In genomic region chr2:221200184-221200839, GRCh38 we compare ENCODE assay signal across 20 cellular contexts.
"Had no signal": no experiment of that assay in that cellular context is flagged by ENCODE, and none has a peak within 500 bp of the region (broad histone marks: within the 10 kb centered on the region; RNA-seq: fewer than 3 reads in every experiment).

No MANE protein-coding gene starts in this region.

- H3K36me3 Mint-ChIP-seq: activated naive CD4-positive, alpha-beta T cell treated with anti-CD3 and anti-CD28 coated beads, Interleukin-2, amount 10 ng/mL, durations not matched to agents 7 days and 5 days had no signal

- H3K27me3 Mint-ChIP-seq: activated CD4-positive, alpha-beta memory T cell treated with anti-CD3 and anti-CD28 coated beads, Interleukin-2, amount 10 ng/mL, durations not matched to agents 7 days and 5 days; activated CD4-positive, alpha-beta T cell treated with anti-CD3 and anti-CD28 coated beads for 36 hours; activated naive CD4-positive, alpha-beta T cell treated with anti-CD3 and anti-CD28 coated beads, Interleukin-2, amount 10 ng/mL, durations not matched to agents 7 days and 5 days; activated T-cell treated with anti-CD3 and anti-CD28 coated beads, Interleukin-2, amount 50 U/mL, for 24 hours; dendritic cell treated with granulocyte-macrophage colony-stimulating factor and Interleukin-4, amounts not matched to agents 40 ng/mL and 50 ng/mL, for 4 days; effector memory CD8-positive, alpha-beta T cell had no signal

- H3K27ac ChIP-seq: ascending aorta, breast epithelium, foreskin keratinocyte, heart left ventricle, lower lobe of right lung, ovary, sigmoid colon, spleen, stomach, testis, upper lobe of right lung, WERI-Rb-1 had no signal

- H3K9me3 ChIP-seq: ascending aorta, breast epithelium, heart left ventricle, lower lobe of right lung, ovary, sigmoid colon, spleen, stomach, testis, upper lobe of right lung had no signal

- ATAC-seq: activated CD4-positive, alpha-beta T cell treated with anti-CD3 and anti-CD28 coated beads for 36 hours; effector memory CD8-positive, alpha-beta T cell; foreskin keratinocyte; heart left ventricle; left cardiac atrium; lower lobe of right lung; upper lobe of right lung had no signal

- H3K4me1 Mint-ChIP-seq: activated CD4-positive, alpha-beta memory T cell treated with anti-CD3 and anti-CD28 coated beads, Interleukin-2, amount 10 ng/mL, durations not matched to agents 7 days and 5 days; activated CD4-positive, alpha-beta T cell treated with anti-CD3 and anti-CD28 coated beads for 36 hours; activated naive CD4-positive, alpha-beta T cell treated with anti-CD3 and anti-CD28 coated beads, Interleukin-2, amount 10 ng/mL, durations not matched to agents 7 days and 5 days had no signal

- H3K4me3 ChIP-seq: ascending aorta, breast epithelium, heart left ventricle, lower lobe of right lung, ovary, sigmoid colon, spleen, stomach, testis, upper lobe of right lung had no signal

- DNase-seq: activated CD4-positive, alpha-beta memory T cell treated with anti-CD3 and anti-CD28 coated beads, Interleukin-2, amount 10 ng/mL, durations not matched to agents 7 days and 5 days; activated CD4-positive, alpha-beta T cell treated with anti-CD3 and anti-CD28 coated beads for 36 hours; activated naive CD4-positive, alpha-beta T cell treated with anti-CD3 and anti-CD28 coated beads, Interleukin-2, amount 10 ng/mL, durations not matched to agents 7 days and 5 days; activated T-cell treated with anti-CD3 and anti-CD28 coated beads, Interleukin-2, amount 50 U/mL, for 24 hours; effector memory CD8-positive, alpha-beta T cell; foreskin keratinocyte; heart left ventricle; left cardiac atrium; lower lobe of right lung; midbrain; ovary; sigmoid colon; spleen; stomach; testis; upper lobe of right lung; WERI-Rb-1 had no signal

- H3K36me3 ChIP-seq: ascending aorta, breast epithelium, heart left ventricle, lower lobe of right lung, ovary, sigmoid colon, spleen, stomach, upper lobe of right lung, WERI-Rb-1 had no signal

- H3K4me3 Mint-ChIP-seq: activated CD4-positive, alpha-beta memory T cell treated with anti-CD3 and anti-CD28 coated beads, Interleukin-2, amount 10 ng/mL, durations not matched to agents 7 days and 5 days; activated CD4-positive, alpha-beta T cell treated with anti-CD3 and anti-CD28 coated beads for 36 hours; activated naive CD4-positive, alpha-beta T cell treated with anti-CD3 and anti-CD28 coated beads, Interleukin-2, amount 10 ng/mL, durations not matched to agents 7 days and 5 days; activated T-cell treated with anti-CD3 and anti-CD28 coated beads, Interleukin-2, amount 50 U/mL, for 24 hours; dendritic cell treated with granulocyte-macrophage colony-stimulating factor and Interleukin-4, amounts not matched to agents 40 ng/mL and 50 ng/mL, for 4 days; effector memory CD8-positive, alpha-beta T cell had no signal

- H3K9me3 Mint-ChIP-seq: activated CD4-positive, alpha-beta memory T cell treated with anti-CD3 and anti-CD28 coated beads, Interleukin-2, amount 10 ng/mL, durations not matched to agents 7 days and 5 days; activated naive CD4-positive, alpha-beta T cell treated with anti-CD3 and anti-CD28 coated beads, Interleukin-2, amount 10 ng/mL, durations not matched to agents 7 days and 5 days; activated T-cell treated with anti-CD3 and anti-CD28 coated beads, Interleukin-2, amount 50 U/mL, for 24 hours; dendritic cell treated with granulocyte-macrophage colony-stimulating factor and Interleukin-4, amounts not matched to agents 40 ng/mL and 50 ng/mL, for 4 days; effector memory CD8-positive, alpha-beta T cell had no signal

- H3K4me1 ChIP-seq: ascending aorta, breast epithelium, foreskin keratinocyte, heart left ventricle, lower lobe of right lung, testis, upper lobe of right lung had no signal

- H3K27me3 ChIP-seq: ascending aorta, breast epithelium, foreskin keratinocyte, heart left ventricle, ovary, sigmoid colon, spleen, stomach, testis, upper lobe of right lung had no signal

- H3K27ac Mint-ChIP-seq: activated CD4-positive, alpha-beta memory T cell treated with anti-CD3 and anti-CD28 coated beads, Interleukin-2, amount 10 ng/mL, durations not matched to agents 7 days and 5 days; activated CD4-positive, alpha-beta T cell treated with anti-CD3 and anti-CD28 coated beads for 36 hours; activated naive CD4-positive, alpha-beta T cell treated with anti-CD3 and anti-CD28 coated beads, Interleukin-2, amount 10 ng/mL, durations not matched to agents 7 days and 5 days; activated T-cell treated with anti-CD3 and anti-CD28 coated beads, Interleukin-2, amount 50 U/mL, for 24 hours; dendritic cell treated with granulocyte-macrophage colony-stimulating factor and Interleukin-4, amounts not matched to agents 40 ng/mL and 50 ng/mL, for 4 days; effector memory CD8-positive, alpha-beta T cell had no signal
